Comparison of ENCODE assay signal across 21 cellular contexts in the genomic region with DNA sequence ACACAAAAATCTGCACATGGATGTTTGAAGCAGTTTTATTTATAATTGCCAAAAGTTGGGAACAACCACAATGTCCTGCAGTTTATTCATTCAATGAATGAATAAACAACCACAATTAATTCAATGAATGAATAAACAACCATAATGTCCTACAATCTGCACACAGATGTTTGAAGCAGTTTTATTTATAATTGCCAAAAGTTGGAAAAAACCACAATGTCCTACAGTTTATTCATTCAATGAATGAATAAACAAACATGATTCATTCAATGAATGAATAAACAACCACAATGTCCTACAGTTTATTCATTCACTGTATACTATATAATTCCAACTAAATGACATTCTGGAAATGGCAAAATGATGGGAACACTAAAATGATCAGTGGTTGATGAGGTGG.
"Had no signal": no experiment of that assay in that cellular context is flagged by ENCODE, and none has a peak within 500 bp of the region (broad histone marks: within the 10 kb centered on the region; RNA-seq: fewer than 3 reads in every experiment).

No MANE protein-coding gene starts in this region.

- H3K27ac ChIP-seq: colonic mucosa, heart left ventricle, right atrium auricular region, stomach, thoracic aorta, transverse colon had no signal

- H3K9me3 ChIP-seq: colonic mucosa, right atrium auricular region, stomach, thoracic aorta, transverse colon had no signal

- H3K27me3 ChIP-seq: colonic mucosa, heart left ventricle, right atrium auricular region, stomach, transverse colon had no signal

- ATAC-seq: heart left ventricle; naive thymus-derived CD4-positive, alpha-beta T cell had no signal

- H3K4me3 ChIP-seq: colonic mucosa, heart left ventricle, right atrium auricular region, stomach, thoracic aorta, transverse colon had no signal

- DNase-seq: colonic mucosa; dermis blood vessel endothelial cell; effector CD4-positive, alpha-beta T cell; endodermal cell; erythroblast; foreskin fibroblast; heart left ventricle; hippocampal formation; kidney glomerular epithelial cell; naive thymus-derived CD4-positive, alpha-beta T cell; nephron progenitor cell; posterior cingulate gyrus; small intestine; stimulated activated CD4-positive, alpha-beta T cell treated with anti-CD3 and anti-CD28 coated beads, Interleukin-12 subunit alpha, Interleukin-12 subunit beta, amount 100 ng/mL, for 4 hours; stimulated activated naive CD4-positive, alpha-beta T cell; stomach; substantia nigra; transverse colon had no signal

- H3K36me3 ChIP-seq: colonic mucosa, heart left ventricle, right atrium auricular region, stomach, thoracic aorta, transverse colon had no signal

- FAIRE-seq: endothelial cell of umbilical vein, small intestine had no signal

- H3K4me1 ChIP-seq: colonic mucosa, right atrium auricular region had no signal
